ENCODE assay signal across 15 cellular contexts in genomic region chr7:101562531-101563197, GRCh38.
DNase-seq lines count a peak whose midpoint lies in the region; ATAC-seq and TF ChIP-seq lines count a peak whose summit lies in the region.
"Had no signal": no experiment of that assay in that cellular context is flagged by ENCODE, and none has a peak within 500 bp of the region (broad histone marks: within the 10 kb centered on the region; RNA-seq: fewer than 3 reads in every experiment).

No MANE protein-coding gene starts in this region.

- H3K9me3 ChIP-seq in Karpas-422 (ENCODE audit: low read length) (no peaks in the 10 kb centered on the region), sigmoid colon (no peaks in the 10 kb centered on the region)
- H3K9me3 ChIP-seq in CD8-positive, alpha-beta T cell (ENCODE audit: low read length) = no peaks in the 10 kb centered on the region
- H3K9me3 ChIP-seq: BE2C had no signal

- POLR2A ChIA-PET in CD8-positive, alpha-beta T cell (lab: Charles Lee) = no interaction called here

- H3K27me3 ChIP-seq in Karpas-422 (ENCODE audit: low read length) (no peaks in the 10 kb centered on the region), sigmoid colon (peaks cover 0 to 40% (median 18%) of the 10 kb centered on the region in 3 donors)
- no peaks in the 10 kb centered on the region for H3K27me3 ChIP-seq in CD8-positive, alpha-beta T cell (ENCODE audit: insufficient read depth, low read length)

- WGBS in sigmoid colon, 2 donors = 84 to 86% methylated on average over 15 of the region's 15 CpGs

- H3K27ac ChIP-seq in Karpas-422 (ENCODE audit: low read length) (no peak overlapping the region), sigmoid colon (no peak overlapping the region)
- H3K27ac ChIP-seq in CD8-positive, alpha-beta T cell (ENCODE audit: low read depth, low read length) = no peak overlapping the region

- DNase-seq in GM13976 (ENCODE audit: low spot score) (peak; percentile 11), Karpas-422 (peak; percentile 33), iPS-NIHi11 (ENCODE audit: low spot score) (peak; percentile 41), sigmoid colon (peak; percentile 20), Right ventricle myocardium inferior (ENCODE audit: missing footprints) (no peak)
- DNase-seq in CD8-positive, alpha-beta T cell = no peak
- DNase-seq: BE2C, NCI-H1436 treated with DMSO at 0.1 percent for 48 hours, NCI-H2081, NCI-H524, PC-3 had no signal

- H3K4me2 ChIP-seq in Karpas-422 (ENCODE audit: low read depth, low read length, poor library complexity, severe bottlenecking) = no peak overlapping the region

- H3K9me2 ChIP-seq in Karpas-422 (replicated peaks; ENCODE audit: insufficient read depth, low read length) = no peaks in the 10 kb centered on the region

- H3K36me3 Mint-ChIP-seq in CD8-positive, alpha-beta T cell = no peaks in the 10 kb centered on the region
- H3K36me3 Mint-ChIP-seq: CD8-positive, alpha-beta memory T cell had no signal

- TF ChIP-seq EP300 in sigmoid colon (IDR thresholded peaks at IDR 0.05) = no peak

- H2AFZ ChIP-seq in Karpas-422 (ENCODE audit: low read length) = no peak overlapping the region

- H3K9me3 Mint-ChIP-seq in CD8-positive, alpha-beta T cell = no peaks in the 10 kb centered on the region
- H3K9me3 Mint-ChIP-seq: CD8-positive, alpha-beta memory T cell had no signal

- H3K4me3 ChIP-seq in Karpas-422 (ENCODE audit: low read length) = no peak overlapping the region
- no peak overlapping the region for H3K4me3 ChIP-seq in sigmoid colon
- no peak overlapping the region for H3K4me3 ChIP-seq in CD8-positive, alpha-beta T cell (ENCODE audit: low read depth, low read length)

- H3K27me3 Mint-ChIP-seq in CD8-positive, alpha-beta T cell (ENCODE audit: low read depth) = peaks cover 10% of the 10 kb centered on the region

- TF ChIP-seq POLR2A in sigmoid colon (IDR thresholded peaks at IDR 0.05) = no peak

- H3K36me3 ChIP-seq in Karpas-422 (ENCODE audit: insufficient read depth, low read length) = no peaks in the 10 kb centered on the region
- H3K36me3 ChIP-seq in sigmoid colon = no peaks in the 10 kb centered on the region
- no peaks in the 10 kb centered on the region for H3K36me3 ChIP-seq in CD8-positive, alpha-beta T cell (ENCODE audit: insufficient read depth, low read length)
- H3K36me3 ChIP-seq: BE2C had no signal

- CTCF ChIA-PET in CD8-positive, alpha-beta T cell (lab: Charles Lee) = interaction anchor here (0.6 kb wide), 1 partner anchor 751 kb away, joined by 3 read pairs; no protein-coding TSS in a partner anchor

- no peak overlapping the region for H3K4me3 Mint-ChIP-seq in CD8-positive, alpha-beta T cell
- H3K4me3 Mint-ChIP-seq: CD8-positive, alpha-beta memory T cell had no signal

- H3K4me1 Mint-ChIP-seq in CD8-positive, alpha-beta T cell (ENCODE audit: low read depth) = peaks cover 3% of the 10 kb centered on the region

- intact Hi-C loops in sigmoid colon (cut with DNase I) = no loop called here
- intact Hi-C loops in CD8-positive, alpha-beta T cell (cut with DNase I, micrococcal nuclease) = no loop called here
- intact Hi-C loops in Right ventricle myocardium inferior (cut with DNase I) = no loop called here

- H3K9ac ChIP-seq in Karpas-422 (ENCODE audit: low read length) = no peak overlapping the region

- in situ Hi-C loops in GM13976 (cut with MboI; ENCODE audit: low sequenced_read_pairs, unreplicated experiment) = no loop called here

- H3K4me1 ChIP-seq in Karpas-422 (ENCODE audit: low read length) (no peaks in the 10 kb centered on the region), sigmoid colon (no peaks in the 10 kb centered on the region)
- no peaks in the 10 kb centered on the region for H3K4me1 ChIP-seq in CD8-positive, alpha-beta T cell (ENCODE audit: insufficient read depth, low read length)
- H3K4me1 ChIP-seq: BE2C had no signal

- no peaks in the 10 kb centered on the region for H3K79me2 ChIP-seq in Karpas-422 (ENCODE audit: low read length)

- TF ChIP-seq CTCF in GM13976 (IDR thresholded peaks at IDR 0.05; ENCODE audit: borderline replicate concordance, control extremely low read depth, extremely low read depth, insufficient read depth, missing control alignments) = no peak
- TF ChIP-seq CTCF in sigmoid colon (IDR thresholded peaks at IDR 0.05) = no peak
- no peak for TF ChIP-seq CTCF in CD8-positive, alpha-beta T cell (IDR thresholded peaks at IDR 0.05)

- no peak for ATAC-seq in CD8-positive, alpha-beta T cell
- ATAC-seq in Right ventricle myocardium inferior (no peak), HG03135 (IDR thresholded peaks at IDR 0.05; ENCODE audit: unreplicated experiment) (no peak), HG02642 (IDR thresholded peaks at IDR 0.05; ENCODE audit: poor library complexity, unreplicated experiment) (no peak)
- ATAC-seq: HCT116, PC-3 had no signal

- H3K27ac Mint-ChIP-seq in CD8-positive, alpha-beta T cell = no peak overlapping the region
- H3K27ac Mint-ChIP-seq: CD8-positive, alpha-beta memory T cell had no signal

- H4K20me1 ChIP-seq in Karpas-422 (ENCODE audit: insufficient read depth, low read depth, low read length) = no peaks in the 10 kb centered on the region

Comparison
In these comparisons a context has a peak if more than half of its experiments do, and no peak if none do; other contexts are left out.
1. DNase-seq: peak in GM13976 (single experiment), Karpas-422 (single experiment), iPS-NIHi11 (single experiment) and sigmoid colon (single experiment); none in CD8-positive, alpha-beta T cell (0 of 7) and Right ventricle myocardium inferior (single experiment).